ENCODE assay signal across 27 cellular contexts in genomic region chr1:150210741-150211140, GRCh38. TPM values are rescaled to one million over a fixed set of nuclear protein-coding genes. Genes with fewer than 3 reads are reported as not detected.
"Had no signal": no experiment of that assay in that cellular context is flagged by ENCODE, and none has a peak within 500 bp of the region (broad histone marks: within the 10 kb centered on the region; RNA-seq: fewer than 3 reads in every experiment).

No MANE protein-coding gene starts in this region.

- H3K4me3 ChIP-seq: ascending aorta, cardiac muscle cell, coronary artery, Peyer's patch, SJCRH30 had no signal

- H3K9me3 ChIP-seq: ascending aorta, Peyer's patch, SJCRH30 had no signal

- H3K27ac ChIP-seq: ascending aorta, brain microvascular endothelial cell, cardiac muscle cell, coronary artery, Peyer's patch, RWPE1, SJCRH30 had no signal

- H3K4me1 ChIP-seq: Peyer's patch, SJCRH30 had no signal

- H3K27me3 ChIP-seq: ascending aorta, brain microvascular endothelial cell, cardiac muscle cell, Peyer's patch, SJCRH30 had no signal

- H3K36me3 ChIP-seq: ascending aorta, brain microvascular endothelial cell, cardiac muscle cell, Peyer's patch, SJCRH30 had no signal

- DNase-seq: activated CD4-positive, alpha-beta T cell treated with anti-CD3 and anti-CD28 coated beads for 48 hours; activated CD4-positive, alpha-beta T cell treated with anti-CD3 and anti-CD28 coated beads, Interleukin-2, amount 50 U/mL, for 4 hours; activated CD4-positive, CD25-positive, alpha-beta regulatory T cell treated with anti-CD3 and anti-CD28 coated beads, Interleukin-2, amount 50 U/mL, for 72 hours; activated CD8-positive, alpha-beta memory T cell treated with anti-CD3 and anti-CD28 coated beads, Interleukin-2, amount 10 ng/mL, durations not matched to agents 7 days and 5 days; activated effector memory CD4-positive, alpha-beta T cell treated with anti-CD3 and anti-CD28 coated beads, Interleukin-2, amount 50 U/mL, for 16 hours; activated naive CD4-positive, alpha-beta T cell treated with Interleukin-2 at 50 U/mL for 16 hours; activated naive CD8-positive, alpha-beta T cell treated with anti-CD3 and anti-CD28 coated beads, Interleukin-2, amount 50 U/mL, for 24 hours; activated T-cell treated with anti-CD3 and anti-CD28 coated beads, Interleukin-2, amount 50 U/mL, for 4 hours; amniotic stem cell; brain microvascular endothelial cell; Karpas-422; MM.1S; NCI-H146; NCI-H2029; NCI-H2107; Peyer's patch; Right ventricle myocardium superior; SJCRH30; SW 1271 had no signal

- ATAC-seq: activated CD8-positive, alpha-beta memory T cell treated with anti-CD3 and anti-CD28 coated beads, Interleukin-2, amount 10 ng/mL, durations not matched to agents 7 days and 5 days; activated naive CD4-positive, alpha-beta T cell treated with anti-CD3 and anti-CD28 coated beads, Interleukin-2, amount 50 U/mL, for 72 hours; activated naive CD8-positive, alpha-beta T cell treated with anti-CD3 and anti-CD28 coated beads, Interleukin-2, amount 50 U/mL, for 24 hours; activated T-cell treated with anti-CD3 and anti-CD28 coated beads, Interleukin-2, amount 50 U/mL, for 4 hours; SK-N-SH treated with all-trans-retinoic acid at 6 μM for 48 hours; WTC11 had no signal

RNA-seq across cellular contexts. Expression of gene CA14, which starts 46.8 kb away (rescaled TPM):
- total RNA-seq: activated CD8-positive, alpha-beta memory T cell treated with anti-CD3 and anti-CD28 coated beads, Interleukin-2, amount 10 ng/mL, durations not matched to agents 7 days and 5 days; activated naive CD4-positive, alpha-beta T cell treated with anti-CD3 and anti-CD28 coated beads, Interleukin-2, amount 50 U/mL, for 72 hours; activated T-cell treated with anti-CD3 and anti-CD28 coated beads, Interleukin-2, amount 50 U/mL, for 4 hours; ascending aorta; chondrocyte; Peyer's patch had no signal
